1 cellular context compared by ENCODE assay signal in genomic region chr7:29487424-29487823, GRCh38.
A peak's percentile ranks its signal among the peaks of the same experiment; 100 is the strongest.
TF ChIP-seq lines count a peak whose summit lies in the region.

No MANE protein-coding gene starts in this region.

TF ChIP-seq in HEK293, 187 proteins besides CTCF, POLR2A, EP300 and RAD21:
- no peak for TF ChIP-seq ZNF777 (tag by site-specific recombination; IDR thresholded peaks at IDR 0.05; ENCODE audit: borderline replicate concordance)
- TF ChIP-seq ZFP37 (tag by site-specific recombination; IDR thresholded peaks at IDR 0.05), result no peak
- peak; percentile 65 for TF ChIP-seq ZNF366 (tag by site-specific recombination; conservative IDR thresholded peaks at IDR 0.05)
- no peak for TF ChIP-seq ZNF302 (tag by site-specific recombination; IDR thresholded peaks at IDR 0.05; ENCODE audit: low read depth)
